Comparison of ENCODE assay signal across 1 cellular context in the genomic region with DNA sequence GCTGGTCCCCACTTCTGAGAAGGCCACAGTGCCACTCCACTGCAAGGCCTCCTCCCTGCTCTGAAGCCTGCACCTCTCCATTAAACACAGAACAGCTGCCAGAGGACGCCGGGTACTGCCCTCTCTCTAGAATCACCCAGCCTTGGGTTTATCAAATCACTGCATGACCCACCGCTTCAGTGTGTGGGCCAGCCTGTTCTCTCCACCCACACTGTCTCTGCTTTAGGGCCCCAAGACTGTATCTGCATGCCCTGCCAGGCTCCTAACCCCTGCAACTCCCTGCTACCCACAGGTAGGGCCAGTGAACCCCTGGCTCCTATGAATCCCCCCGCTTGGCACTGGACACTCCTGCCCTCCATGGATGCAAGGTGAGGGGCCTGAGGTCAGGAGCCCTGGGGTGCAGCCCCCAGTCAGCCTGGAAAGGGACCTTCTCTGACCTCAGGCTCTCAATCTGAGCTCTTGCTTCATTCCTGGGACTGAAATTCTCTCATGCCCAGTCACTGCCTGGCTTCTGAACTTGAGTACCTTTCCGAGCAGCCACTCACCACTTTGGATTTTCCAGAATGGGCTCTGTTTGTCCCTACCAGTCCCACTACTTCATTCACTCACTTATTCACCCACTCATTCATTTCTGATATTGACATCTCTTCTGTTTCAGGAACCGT.
TF ChIP-seq lines count a peak whose summit lies in the region.

No MANE protein-coding gene starts in this region.

TF ChIP-seq in WTC11, 78 proteins besides CTCF, POLR2A, EP300 and RAD21 (continued from another document):
- TF ChIP-seq, protein P1, sequence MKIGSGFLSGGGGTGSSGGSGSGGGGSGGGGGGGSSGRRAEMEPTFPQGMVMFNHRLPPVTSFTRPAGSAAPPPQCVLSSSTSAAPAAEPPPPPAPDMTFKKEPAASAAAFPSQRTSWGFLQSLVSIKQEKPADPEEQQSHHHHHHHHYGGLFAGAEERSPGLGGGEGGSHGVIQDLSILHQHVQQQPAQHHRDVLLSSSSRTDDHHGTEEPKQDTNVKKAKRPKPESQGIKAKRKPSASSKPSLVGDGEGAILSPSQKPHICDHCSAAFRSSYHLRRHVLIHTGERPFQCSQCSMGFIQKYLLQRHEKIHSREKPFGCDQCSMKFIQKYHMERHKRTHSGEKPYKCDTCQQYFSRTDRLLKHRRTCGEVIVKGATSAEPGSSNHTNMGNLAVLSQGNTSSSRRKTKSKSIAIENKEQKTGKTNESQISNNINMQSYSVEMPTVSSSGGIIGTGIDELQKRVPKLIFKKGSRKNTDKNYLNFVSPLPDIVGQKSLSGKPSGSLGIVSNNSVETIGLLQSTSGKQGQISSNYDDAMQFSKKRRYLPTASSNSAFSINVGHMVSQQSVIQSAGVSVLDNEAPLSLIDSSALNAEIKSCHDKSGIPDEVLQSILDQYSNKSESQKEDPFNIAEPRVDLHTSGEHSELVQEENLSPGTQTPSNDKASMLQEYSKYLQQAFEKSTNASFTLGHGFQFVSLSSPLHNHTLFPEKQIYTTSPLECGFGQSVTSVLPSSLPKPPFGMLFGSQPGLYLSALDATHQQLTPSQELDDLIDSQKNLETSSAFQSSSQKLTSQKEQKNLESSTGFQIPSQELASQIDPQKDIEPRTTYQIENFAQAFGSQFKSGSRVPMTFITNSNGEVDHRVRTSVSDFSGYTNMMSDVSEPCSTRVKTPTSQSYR (CRISPR knock-in tag; IDR thresholded peaks at IDR 0.05), result no peak
- TF ChIP-seq, protein P2, sequence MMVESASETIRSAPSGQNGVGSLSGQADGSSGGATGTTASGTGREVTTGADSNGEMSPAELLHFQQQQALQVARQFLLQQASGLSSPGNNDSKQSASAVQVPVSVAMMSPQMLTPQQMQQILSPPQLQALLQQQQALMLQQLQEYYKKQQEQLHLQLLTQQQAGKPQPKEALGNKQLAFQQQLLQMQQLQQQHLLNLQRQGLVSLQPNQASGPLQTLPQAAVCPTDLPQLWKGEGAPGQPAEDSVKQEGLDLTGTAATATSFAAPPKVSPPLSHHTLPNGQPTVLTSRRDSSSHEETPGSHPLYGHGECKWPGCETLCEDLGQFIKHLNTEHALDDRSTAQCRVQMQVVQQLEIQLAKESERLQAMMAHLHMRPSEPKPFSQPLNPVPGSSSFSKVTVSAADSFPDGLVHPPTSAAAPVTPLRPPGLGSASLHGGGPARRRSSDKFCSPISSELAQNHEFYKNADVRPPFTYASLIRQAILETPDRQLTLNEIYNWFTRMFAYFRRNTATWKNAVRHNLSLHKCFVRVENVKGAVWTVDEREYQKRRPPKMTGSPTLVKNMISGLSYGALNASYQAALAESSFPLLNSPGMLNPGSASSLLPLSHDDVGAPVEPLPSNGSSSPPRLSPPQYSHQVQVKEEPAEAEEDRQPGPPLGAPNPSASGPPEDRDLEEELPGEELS (CRISPR knock-in tag; IDR thresholded peaks at IDR 0.05), result no peak
- TF ChIP-seq, protein P3, sequence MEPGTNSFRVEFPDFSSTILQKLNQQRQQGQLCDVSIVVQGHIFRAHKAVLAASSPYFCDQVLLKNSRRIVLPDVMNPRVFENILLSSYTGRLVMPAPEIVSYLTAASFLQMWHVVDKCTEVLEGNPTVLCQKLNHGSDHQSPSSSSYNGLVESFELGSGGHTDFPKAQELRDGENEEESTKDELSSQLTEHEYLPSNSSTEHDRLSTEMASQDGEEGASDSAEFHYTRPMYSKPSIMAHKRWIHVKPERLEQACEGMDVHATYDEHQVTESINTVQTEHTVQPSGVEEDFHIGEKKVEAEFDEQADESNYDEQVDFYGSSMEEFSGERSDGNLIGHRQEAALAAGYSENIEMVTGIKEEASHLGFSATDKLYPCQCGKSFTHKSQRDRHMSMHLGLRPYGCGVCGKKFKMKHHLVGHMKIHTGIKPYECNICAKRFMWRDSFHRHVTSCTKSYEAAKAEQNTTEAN (CRISPR knock-in tag; IDR thresholded peaks at IDR 0.05), result no peak
- no peak for TF ChIP-seq TEAD4 (CRISPR knock-in tag; IDR thresholded peaks at IDR 0.05)
- TF ChIP-seq, protein P4, sequence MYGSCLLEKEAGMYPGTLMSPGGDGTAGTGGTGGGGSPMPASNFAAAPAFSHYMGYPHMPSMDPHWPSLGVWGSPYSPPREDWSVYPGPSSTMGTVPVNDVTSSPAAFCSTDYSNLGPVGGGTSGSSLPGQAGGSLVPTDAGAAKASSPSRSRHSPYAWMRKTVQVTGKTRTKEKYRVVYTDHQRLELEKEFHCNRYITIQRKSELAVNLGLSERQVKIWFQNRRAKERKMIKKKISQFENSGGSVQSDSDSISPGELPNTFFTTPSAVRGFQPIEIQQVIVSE (CRISPR knock-in tag; IDR thresholded peaks at IDR 0.05; ENCODE audit: borderline replicate concordance), result no peak
